In genomic region chr19:17468302-17469091, GRCh38 we compare ENCODE assay signal across 1 cellular context.
TF ChIP-seq lines count a peak whose summit lies in the region.

No MANE protein-coding gene starts in this region.

TF ChIP-seq in K562, 482 proteins besides CTCF, POLR2A, EP300 and RAD21:
- peak in 1 of 2 experiments; percentile 39; a peak in 1 of 4 replicates for TF ChIP-seq KDM1A (IDR thresholded peaks at IDR 0.05)
- 0 out of 2 replicates have a peak, but pooled peaks have one; percentile 13 for TF ChIP-seq ESRRA (IDR thresholded peaks at IDR 0.05; ENCODE audit: borderline replicate concordance, low read depth)
- TF ChIP-seq RBM25 (IDR thresholded peaks at IDR 0.05; ENCODE audit: low read depth, low read length, severe bottlenecking) = peak; percentile 30
- TF ChIP-seq HMGN3 (IDR thresholded peaks at IDR 0.05; ENCODE audit: borderline replicate concordance, extremely low read depth, insufficient read length, low read depth, low read length) = peak; percentile 11
- TF ChIP-seq ETS1 (conservative IDR thresholded peaks at IDR 0.05; ENCODE audit: control insufficient read depth, low read depth, low read length) = 0 out of 2 replicates have a peak, but pooled peaks have one; percentile 5
- 0 out of 2 replicates have a peak, but pooled peaks have one; percentile 45 for TF ChIP-seq SMARCA5 (IDR thresholded peaks at IDR 0.05)
- TF ChIP-seq IRF2 (CRISPR knock-in tag; IDR thresholded peaks at IDR 0.05) = no peak
- peak; percentile 4; the same call in 1 of the 2 replicates for TF ChIP-seq ZNF740 (CRISPR knock-in tag; IDR thresholded peaks at IDR 0.05)
- TF ChIP-seq ZNF740 (tag; IDR thresholded peaks at IDR 0.05) = no peak
- no peak for TF ChIP-seq SMC3 (conservative IDR thresholded peaks at IDR 0.05; ENCODE audit: insufficient read depth, low read depth, low read length)
- no peak for TF ChIP-seq SIRT6 (IDR thresholded peaks at IDR 0.05; ENCODE audit: low read depth, low read length)
- TF ChIP-seq BCOR (IDR thresholded peaks at IDR 0.05) = peak; percentile 69
